Comparison of ENCODE assay signal across 8 cellular contexts in the genomic region with DNA sequence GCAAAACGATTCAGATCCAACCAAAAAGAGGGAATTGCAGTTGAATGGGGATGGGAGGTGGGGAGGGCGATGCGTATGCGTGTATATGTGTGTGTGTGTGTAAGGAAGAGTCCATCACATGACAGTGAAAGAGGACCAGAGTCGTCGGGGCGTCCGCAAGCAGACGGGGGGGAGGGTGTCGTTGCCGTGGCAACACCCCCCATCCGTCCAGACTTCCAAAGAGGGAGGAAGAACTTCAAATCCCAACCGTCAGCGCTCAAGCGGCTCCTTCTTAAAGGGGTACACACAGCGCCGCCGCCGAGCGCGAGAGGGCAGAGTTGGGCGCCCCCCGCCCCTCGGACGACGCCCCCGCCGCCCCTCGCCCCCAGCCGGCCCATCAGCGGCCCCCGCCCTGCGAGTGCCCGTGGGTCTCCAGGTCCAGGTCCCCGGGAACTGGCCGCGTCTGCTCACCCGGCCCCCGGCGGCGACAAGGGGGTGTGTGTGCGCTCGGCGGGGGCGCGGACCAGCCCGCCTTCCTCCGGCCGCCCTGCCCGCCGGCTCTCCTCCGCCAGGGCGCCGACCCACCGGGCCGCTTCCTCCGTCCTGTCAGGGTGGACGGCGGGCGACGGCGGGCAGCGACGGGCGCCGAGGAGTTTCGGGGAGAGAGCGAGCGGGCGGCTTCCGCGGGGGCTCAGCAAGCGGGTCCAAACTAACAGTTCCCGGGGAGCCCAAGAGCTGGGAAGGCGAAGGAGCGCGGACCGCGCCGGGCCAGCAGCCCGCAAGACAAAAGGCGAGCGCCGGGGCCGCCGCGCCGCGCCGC. TPM values are rescaled to one million over a fixed set of nuclear protein-coding genes. Genes with fewer than 3 reads are reported as not detected.
DNase-seq lines count a peak whose midpoint lies in the region; ATAC-seq and TF ChIP-seq lines count a peak whose summit lies in the region.

No MANE protein-coding gene starts in this region.

- intact Hi-C loops in left cardiac atrium (cut with DNase I), result loop anchor here in 1 of 2 donors (10.0 kb wide), 1 partner anchor 206 kb away; the partner anchor contains the start of genes DCAF16 and NCAPG

- peaks cover 49% of the 10 kb centered on the region for H3K79me2 ChIP-seq in SU-DHL-6 (ENCODE audit: insufficient read depth, low read length)
- peaks cover 4% of the 10 kb centered on the region for H3K79me2 ChIP-seq in parathyroid adenoma

- no peak for TF ChIP-seq POLR2A in NB4 (IDR thresholded peaks at IDR 0.05; ENCODE audit: extremely low read depth, insufficient read length)

- peak overlapping the region; percentile 95 for H3K4me2 ChIP-seq in SU-DHL-6 (ENCODE audit: low read depth, low read length, poor library complexity, severe bottlenecking)
- peak overlapping the region; percentile 72 for H3K4me2 ChIP-seq in parathyroid adenoma (ENCODE audit: low read length)

- peak; percentile 13 for ATAC-seq in HG02610 (IDR thresholded peaks at IDR 0.05; ENCODE audit: unreplicated experiment)
- ATAC-seq in left cardiac atrium, result peak; percentile 47 to 54

- no peaks in the 10 kb centered on the region for H3K4me1 ChIP-seq in parathyroid adenoma

- no peaks in the 10 kb centered on the region for H3K9me2 ChIP-seq in SU-DHL-6 (replicated peaks; ENCODE audit: insufficient read depth, low read length)

- peak overlapping the region; percentile 93 for H3K4me3 ChIP-seq in GM08714 (ENCODE audit: low read length)
- peak overlapping the region; percentile 90 for H3K4me3 ChIP-seq in NB4 (ENCODE audit: low read depth, low read length)
- peak overlapping the region; percentile 81 for H3K4me3 ChIP-seq in SU-DHL-6 (ENCODE audit: insufficient read depth, low read length, poor library complexity, severe bottlenecking)
- H3K4me3 ChIP-seq in parathyroid adenoma (ENCODE audit: low read depth, low read length), result peak overlapping the region; percentile 76

- peak overlapping the region; percentile 93 for H3K9ac ChIP-seq in SU-DHL-6 (ENCODE audit: low read length)
- H3K9ac ChIP-seq in parathyroid adenoma, result peak overlapping the region; percentile 46

- H3K36me3 ChIP-seq in SU-DHL-6 (ENCODE audit: low read length), result no peaks in the 10 kb centered on the region
- H3K36me3 ChIP-seq in parathyroid adenoma (ENCODE audit: control insufficient read depth, insufficient read depth, low read length), result no peaks in the 10 kb centered on the region

- no peak for TF ChIP-seq CTCF in NB4 (IDR thresholded peaks at IDR 0.05; ENCODE audit: low read depth, low read length)
- no peak for TF ChIP-seq CTCF in SU-DHL-6 (IDR thresholded peaks at IDR 0.05; ENCODE audit: insufficient read depth, low read length, poor library complexity, severe bottlenecking)
- no peak for TF ChIP-seq CTCF in parathyroid adenoma (IDR thresholded peaks at IDR 0.05)

- H3K27ac ChIP-seq in SU-DHL-6 (ENCODE audit: low read depth, low read length) (peak overlapping the region; percentile 72), parathyroid adenoma (peak overlapping the region; percentile 79)

- H3K9me3 ChIP-seq in SU-DHL-6 (ENCODE audit: insufficient read depth, low read length) (no peaks in the 10 kb centered on the region), parathyroid adenoma (ENCODE audit: control insufficient read depth, low read length) (no peaks in the 10 kb centered on the region)

- H3F3A ChIP-seq in SU-DHL-6 (ENCODE audit: insufficient read depth), result 0 out of 2 replicates have a peak, but pooled peaks cover 3% of the 10 kb centered on the region

- peak overlapping the region; percentile 87 for H2AFZ ChIP-seq in SU-DHL-6 (ENCODE audit: low read depth, low read length, severe bottlenecking)
- H2AFZ ChIP-seq in parathyroid adenoma, result peak overlapping the region; percentile 93

- H4K20me1 ChIP-seq in SU-DHL-6 (ENCODE audit: low read depth, low read length), result peaks cover 46% of the 10 kb centered on the region

- H3K27me3 ChIP-seq in SU-DHL-6 (ENCODE audit: low read length) (no peaks in the 10 kb centered on the region), parathyroid adenoma (ENCODE audit: control insufficient read depth, insufficient read depth, low read length) (no peaks in the 10 kb centered on the region)

- DNase-seq in NB4 (ENCODE audit: low read depth) (peak; percentile 89), amygdala (lab: John Stamatoyannopoulos, UW) (peak in 55 of 56 donors; percentile 2 to 80 (median 48)), left cardiac atrium (peak; percentile 79), DMS153 (lab: John Stamatoyannopoulos, UW) (no peak)

RNA-seq across cellular contexts. Expression of gene LCORL, which starts 0.7 kb away (rescaled TPM):
- 1 to 10 TPM; 7.5 to 8.1 TPM for total RNA-seq in left cardiac atrium
